ENCODE assay signal across 28 cellular contexts in genomic region chr1:232029297-232029696, GRCh38.
DNase-seq lines count a peak whose midpoint lies in the region; FAIRE-seq and TF ChIP-seq lines count a peak whose summit lies in the region.
"Had no signal": no experiment of that assay in that cellular context is flagged by ENCODE, and none has a peak within 500 bp of the region (broad histone marks: within the 10 kb centered on the region; RNA-seq: fewer than 3 reads in every experiment).

No MANE protein-coding gene starts in this region.

- FAIRE-seq in HTR-8/SVneo (lab: Jason Lieb, UNC) (peak; percentile 23), urothelium cell line (lab: Jason Lieb, UNC) (no peak)
- FAIRE-seq: kidney, TTC549 had no signal

- peaks cover 28% of the 10 kb centered on the region for H3K4me1 Mint-ChIP-seq in brain
- H3K4me1 Mint-ChIP-seq: activated naive CD8-positive, alpha-beta T cell treated with anti-CD3 and anti-CD28 coated beads, Interleukin-2, amount 10 ng/mL, durations not matched to agents 7 days and 5 days had no signal

- DNase-seq in COR-L47 (lab: John Stamatoyannopoulos, UW) (peak; percentile 9), HTR-8/SVneo (ENCODE audit: insufficient read length, low spot score) (no peak), midbrain (lab: John Stamatoyannopoulos, UW) (peak; percentile 5), urothelium cell line (ENCODE audit: low spot score) (no peak), NCI-H226 (no peak), NCI-H1694 (lab: John Stamatoyannopoulos, UW) (no peak)
- DNase-seq: activated CD4-positive, alpha-beta T cell treated with anti-CD3 and anti-CD28 coated beads, Interleukin-2, amount 50 U/mL, for 1 hour; activated CD4-positive, CD25-positive, alpha-beta regulatory T cell; activated effector memory CD4-positive, alpha-beta T cell treated with anti-CD3 and anti-CD28 coated beads, Interleukin-2, amount 50 U/mL, for 16 hours; activated naive CD8-positive, alpha-beta T cell treated with anti-CD3 and anti-CD28 coated beads, Interleukin-2, amount 10 ng/mL, durations not matched to agents 7 days and 5 days; activated T-cell treated with anti-CD3 and anti-CD28 coated beads, Interleukin-2, amount 50 U/mL, for 1 hour; foreskin fibroblast; HCEC 1CT; KG1; kidney; lower lobe of right lung; MM.1S; naive thymus-derived CD8-positive, alpha-beta T cell; NCI-H1417 treated with DMSO at 0.1 percent for 48 hours; NCI-H2171; NCI-H524; psoas muscle; stimulated activated CD4-positive, alpha-beta T cell treated with anti-CD3 and anti-CD28 coated beads, Interleukin-15, amount 100 ng/mL, for 24 hours; stimulated activated CD4-positive, alpha-beta T cell treated with anti-CD3 and anti-CD28 coated beads, Interleukin-4, amount 100 ng/mL, for 4 hours; trophoblast cell had no signal

- H3K36me3 Mint-ChIP-seq in brain: no peaks in the 10 kb centered on the region
- H3K36me3 Mint-ChIP-seq: activated naive CD8-positive, alpha-beta T cell treated with anti-CD3 and anti-CD28 coated beads, Interleukin-2, amount 10 ng/mL, durations not matched to agents 7 days and 5 days had no signal

- no peaks in the 10 kb centered on the region for H3K9me3 Mint-ChIP-seq in brain
- H3K9me3 Mint-ChIP-seq: activated naive CD8-positive, alpha-beta T cell treated with anti-CD3 and anti-CD28 coated beads, Interleukin-2, amount 10 ng/mL, durations not matched to agents 7 days and 5 days; dendritic cell treated with granulocyte-macrophage colony-stimulating factor and Interleukin-4, amounts not matched to agents 40 ng/mL and 50 ng/mL, for 4 days; naive thymus-derived CD8-positive, alpha-beta T cell had no signal

- no peak for TF ChIP-seq CTCF in brain (conservative IDR thresholded peaks at IDR 0.05)

- H3K27me3 Mint-ChIP-seq in brain: peaks cover 4% of the 10 kb centered on the region
- H3K27me3 Mint-ChIP-seq: activated naive CD8-positive, alpha-beta T cell treated with anti-CD3 and anti-CD28 coated beads, Interleukin-2, amount 10 ng/mL, durations not matched to agents 7 days and 5 days; dendritic cell treated with granulocyte-macrophage colony-stimulating factor and Interleukin-4, amounts not matched to agents 40 ng/mL and 50 ng/mL, for 4 days; naive thymus-derived CD8-positive, alpha-beta T cell had no signal

- peak overlapping the region; percentile 7 to 34 (median 16) for H3K27ac Mint-ChIP-seq in brain
- H3K27ac Mint-ChIP-seq: activated naive CD8-positive, alpha-beta T cell treated with anti-CD3 and anti-CD28 coated beads, Interleukin-2, amount 10 ng/mL, durations not matched to agents 7 days and 5 days; dendritic cell treated with granulocyte-macrophage colony-stimulating factor and Interleukin-4, amounts not matched to agents 40 ng/mL and 50 ng/mL, for 4 days; naive thymus-derived CD8-positive, alpha-beta T cell had no signal

- H3K4me3 Mint-ChIP-seq in brain: no peak overlapping the region
- H3K4me3 Mint-ChIP-seq: activated naive CD8-positive, alpha-beta T cell treated with anti-CD3 and anti-CD28 coated beads, Interleukin-2, amount 10 ng/mL, durations not matched to agents 7 days and 5 days; dendritic cell treated with granulocyte-macrophage colony-stimulating factor and Interleukin-4, amounts not matched to agents 40 ng/mL and 50 ng/mL, for 4 days; naive thymus-derived CD8-positive, alpha-beta T cell had no signal

Comparison
In these comparisons a context has a peak if more than half of its experiments do, and no peak if none do; other contexts are left out.
1. DNase-seq: peak in COR-L47 (single experiment) and midbrain (single experiment); none in HTR-8/SVneo (single experiment), urothelium cell line (single experiment), NCI-H226 (single experiment) and NCI-H1694 (single experiment).